In the genomic region with DNA sequence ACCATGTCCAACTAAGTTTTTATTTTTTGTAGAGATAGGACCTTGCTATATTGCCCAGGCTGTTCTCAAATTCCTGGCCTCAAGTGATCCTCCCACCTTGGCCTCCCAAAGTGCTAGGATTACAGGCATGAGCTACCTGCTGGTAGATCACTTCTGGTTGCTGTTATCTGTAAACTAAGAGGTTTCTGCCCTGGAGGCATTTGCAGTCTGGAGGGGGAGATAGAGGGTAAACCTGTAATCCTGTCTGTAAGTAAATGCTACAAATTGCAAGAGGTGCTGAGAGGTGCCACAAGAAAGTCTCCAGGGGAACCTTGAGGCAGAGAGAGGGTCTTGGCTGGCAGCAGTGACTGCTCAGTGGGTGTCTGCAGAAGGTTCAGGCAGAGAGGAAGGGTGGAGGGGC, we compare ENCODE assay signal across 26 cellular contexts. TPM values are rescaled to one million over a fixed set of nuclear protein-coding genes. Genes with fewer than 3 reads are reported as not detected.
"Had no signal": no experiment of that assay in that cellular context is flagged by ENCODE, and none has a peak within 500 bp of the region (broad histone marks: within the 10 kb centered on the region; RNA-seq: fewer than 3 reads in every experiment).

No MANE protein-coding gene starts in this region.

- H3K4me3 ChIP-seq: sigmoid colon, smooth muscle cell, transverse colon, uterus had no signal

- ATAC-seq: activated CD8-positive, alpha-beta memory T cell treated with anti-CD3 and anti-CD28 coated beads, Interleukin-2, amount 10 ng/mL, durations not matched to agents 7 days and 5 days; activated CD8-positive, alpha-beta T cell treated with anti-CD3 and anti-CD28 coated beads for 36 hours; stimulated activated memory B cell treated with anti-CD40 and anti-IgM and Interleukin-4, amounts not matched to agents 10 μg/mL and 1 μg/mL and 100 μg/mL, for 72 hours had no signal

- H3K36me3 Mint-ChIP-seq: activated CD8-positive, alpha-beta memory T cell treated with anti-CD3 and anti-CD28 coated beads, Interleukin-2, amount 10 ng/mL, durations not matched to agents 7 days and 5 days; activated naive CD4-positive, alpha-beta T cell treated with anti-CD3 and anti-CD28 coated beads, Interleukin-2, amount 10 ng/mL, durations not matched to agents 7 days and 5 days; naive B cell had no signal

- H3K4me1 ChIP-seq: uterus had no signal

- H3K36me3 ChIP-seq: sigmoid colon, transverse colon, uterus had no signal

- H3K4me3 Mint-ChIP-seq: activated CD4-positive, alpha-beta T cell treated with anti-CD3 and anti-CD28 coated beads, Interleukin-2, amount 10 ng/mL, durations not matched to agents 7 days and 5 days; activated CD8-positive, alpha-beta memory T cell treated with anti-CD3 and anti-CD28 coated beads, Interleukin-2, amount 10 ng/mL, durations not matched to agents 7 days and 5 days; activated CD8-positive, alpha-beta T cell treated with anti-CD3 and anti-CD28 coated beads for 36 hours; activated naive CD4-positive, alpha-beta T cell treated with anti-CD3 and anti-CD28 coated beads, Interleukin-2, amount 10 ng/mL, durations not matched to agents 7 days and 5 days; memory B cell; naive B cell; stimulated activated memory B cell treated with anti-CD40 and anti-IgM and Interleukin-4, amounts not matched to agents 10 μg/mL and 1 μg/mL and 100 μg/mL, for 72 hours had no signal

- H3K27ac Mint-ChIP-seq: activated CD4-positive, alpha-beta T cell treated with anti-CD3 and anti-CD28 coated beads, Interleukin-2, amount 10 ng/mL, durations not matched to agents 7 days and 5 days; activated CD8-positive, alpha-beta memory T cell treated with anti-CD3 and anti-CD28 coated beads, Interleukin-2, amount 10 ng/mL, durations not matched to agents 7 days and 5 days; activated CD8-positive, alpha-beta T cell treated with anti-CD3 and anti-CD28 coated beads for 36 hours; activated naive CD4-positive, alpha-beta T cell treated with anti-CD3 and anti-CD28 coated beads, Interleukin-2, amount 10 ng/mL, durations not matched to agents 7 days and 5 days; memory B cell; naive B cell; stimulated activated memory B cell treated with anti-CD40 and anti-IgM and Interleukin-4, amounts not matched to agents 10 μg/mL and 1 μg/mL and 100 μg/mL, for 72 hours had no signal

- H3K9me3 ChIP-seq: sigmoid colon, transverse colon, uterus had no signal

- DNase-seq: activated CD4-positive, alpha-beta T cell treated with anti-CD3 and anti-CD28 coated beads, Interleukin-2, amount 10 ng/mL, durations not matched to agents 7 days and 5 days; activated CD4-positive, CD25-positive, alpha-beta regulatory T cell treated with anti-CD3 and anti-CD28 coated beads, Interleukin-2, amount 50 U/mL, for 72 hours; activated CD8-positive, alpha-beta memory T cell treated with anti-CD3 and anti-CD28 coated beads, Interleukin-2, amount 10 ng/mL, durations not matched to agents 7 days and 5 days; activated CD8-positive, alpha-beta T cell treated with anti-CD3 and anti-CD28 coated beads for 36 hours; activated effector memory CD4-positive, alpha-beta T cell treated with anti-CD3 and anti-CD28 coated beads, Interleukin-2, amount 50 U/mL, for 16 hours; activated naive CD4-positive, alpha-beta T cell treated with anti-CD3 and anti-CD28 coated beads, Interleukin-2, amount 10 ng/mL, durations not matched to agents 7 days and 5 days; activated T-cell treated with anti-CD3 and anti-CD28 coated beads for 4 hours; amygdala; dermis blood vessel endothelial cell; effector CD8-positive, alpha-beta T cell; foreskin melanocyte; glutamatergic neuron; hypothalamus; naive B cell; nucleus accumbens; sigmoid colon; stimulated activated CD4-positive, alpha-beta T cell treated with anti-CD3 and anti-CD28 coated beads, Interleukin-15, amount 100 ng/mL, for 24 hours; transverse colon; uterus had no signal

- H3K27ac ChIP-seq: uterus, VCaP had no signal

- H3K4me1 Mint-ChIP-seq: activated CD4-positive, alpha-beta T cell treated with anti-CD3 and anti-CD28 coated beads, Interleukin-2, amount 10 ng/mL, durations not matched to agents 7 days and 5 days; activated CD8-positive, alpha-beta memory T cell treated with anti-CD3 and anti-CD28 coated beads, Interleukin-2, amount 10 ng/mL, durations not matched to agents 7 days and 5 days; activated naive CD4-positive, alpha-beta T cell treated with anti-CD3 and anti-CD28 coated beads, Interleukin-2, amount 10 ng/mL, durations not matched to agents 7 days and 5 days; memory B cell; naive B cell; stimulated activated memory B cell treated with anti-CD40 and anti-IgM and Interleukin-4, amounts not matched to agents 10 μg/mL and 1 μg/mL and 100 μg/mL, for 72 hours had no signal

- H3K27me3 ChIP-seq: sigmoid colon, transverse colon, uterus had no signal

- H3K9me3 Mint-ChIP-seq: activated CD4-positive, alpha-beta T cell treated with anti-CD3 and anti-CD28 coated beads, Interleukin-2, amount 10 ng/mL, durations not matched to agents 7 days and 5 days; activated CD8-positive, alpha-beta T cell treated with anti-CD3 and anti-CD28 coated beads for 36 hours; activated naive CD4-positive, alpha-beta T cell treated with anti-CD3 and anti-CD28 coated beads, Interleukin-2, amount 10 ng/mL, durations not matched to agents 7 days and 5 days; memory B cell; naive B cell; stimulated activated memory B cell treated with anti-CD40 and anti-IgM and Interleukin-4, amounts not matched to agents 10 μg/mL and 1 μg/mL and 100 μg/mL, for 72 hours had no signal

RNA-seq across cellular contexts. Expression of gene GGTA1, which starts 29.0 kb away (rescaled TPM):
- total RNA-seq: activated CD4-positive, alpha-beta T cell treated with anti-CD3 and anti-CD28 coated beads, Interleukin-2, amount 10 ng/mL, durations not matched to agents 7 days and 5 days; activated CD8-positive, alpha-beta T cell treated with anti-CD3 and anti-CD28 coated beads for 36 hours; bronchial epithelial cell; T-helper 2 cell treated with Interferon-gamma antibody and Interleukin-4, amounts not matched to agents 100 ng/mL and 5 ng/mL, for 36 hours had no signal
- polyA plus RNA-seq: neural cell had no signal
